ENCODE assay signal across 8 cellular contexts in genomic region chrX:129980043-129980442, GRCh38.
DNase-seq lines count a peak whose midpoint lies in the region; TF ChIP-seq lines count a peak whose summit lies in the region.

No MANE protein-coding gene starts in this region.

- peak; percentile 65 for DNase-seq in GM13977 (ENCODE audit: low spot score)
- DNase-seq in WERI-Rb-1, result peak; percentile 30
- DNase-seq in germinal center (ENCODE audit: low spot score), result peak; percentile 8
- DNase-seq in skeletal muscle cell (ENCODE audit: low read depth), result no peak
- DNase-seq in DMS153 treated with DMSO at 0.1 percent for 48 hours (lab: John Stamatoyannopoulos, UW; ENCODE audit: unreplicated experiment), result no peak
- DNase-seq in foreskin melanocyte, result no peak
- no peak for DNase-seq in midbrain (lab: John Stamatoyannopoulos, UW)
- DNase-seq in NCI-H446 (lab: John Stamatoyannopoulos, UW), result no peak

- TF ChIP-seq CTCF in GM13977 (IDR thresholded peaks at IDR 0.05; ENCODE audit: extremely low read depth, insufficient read depth, missing control alignments) (no peak), WERI-Rb-1 (IDR thresholded peaks at IDR 0.05; ENCODE audit: low read depth, low read length) (no peak)

- no peaks in the 10 kb centered on the region for H3K9me3 ChIP-seq in WERI-Rb-1 (ENCODE audit: severe bottlenecking)

- H3K27me3 ChIP-seq in WERI-Rb-1 (ENCODE audit: insufficient read depth, low read depth, severe bottlenecking), result peaks cover 8% of the 10 kb centered on the region

- H3K4me3 ChIP-seq in WERI-Rb-1 (ENCODE audit: low read depth, low read length), result peak overlapping the region; percentile 56
- peak overlapping the region; percentile 52 for H3K4me3 ChIP-seq in skeletal muscle cell (ENCODE audit: low read depth, low read length)

- in situ Hi-C loops in GM13977 (cut with MboI; ENCODE audit: low pct_unique_long_range_greater_than_20kb, low sequenced_read_pairs, unreplicated experiment), result no loop called here

- H3K36me3 ChIP-seq in WERI-Rb-1, result no peaks in the 10 kb centered on the region

- H3K27ac ChIP-seq in WERI-Rb-1, result no peak overlapping the region

Comparison
In these comparisons a context has a peak if more than half of its experiments do, and no peak if none do; other contexts are left out.
1. DNase-seq: peak in GM13977 (single experiment), WERI-Rb-1 (single experiment) and germinal center (single experiment); none in skeletal muscle cell (single experiment), DMS153 treated with DMSO at 0.1 percent for 48 hours (single experiment), foreskin melanocyte (single experiment), midbrain (single experiment) and NCI-H446 (0 of 2).